ENCODE assay signal across 9 cellular contexts in the genomic region with DNA sequence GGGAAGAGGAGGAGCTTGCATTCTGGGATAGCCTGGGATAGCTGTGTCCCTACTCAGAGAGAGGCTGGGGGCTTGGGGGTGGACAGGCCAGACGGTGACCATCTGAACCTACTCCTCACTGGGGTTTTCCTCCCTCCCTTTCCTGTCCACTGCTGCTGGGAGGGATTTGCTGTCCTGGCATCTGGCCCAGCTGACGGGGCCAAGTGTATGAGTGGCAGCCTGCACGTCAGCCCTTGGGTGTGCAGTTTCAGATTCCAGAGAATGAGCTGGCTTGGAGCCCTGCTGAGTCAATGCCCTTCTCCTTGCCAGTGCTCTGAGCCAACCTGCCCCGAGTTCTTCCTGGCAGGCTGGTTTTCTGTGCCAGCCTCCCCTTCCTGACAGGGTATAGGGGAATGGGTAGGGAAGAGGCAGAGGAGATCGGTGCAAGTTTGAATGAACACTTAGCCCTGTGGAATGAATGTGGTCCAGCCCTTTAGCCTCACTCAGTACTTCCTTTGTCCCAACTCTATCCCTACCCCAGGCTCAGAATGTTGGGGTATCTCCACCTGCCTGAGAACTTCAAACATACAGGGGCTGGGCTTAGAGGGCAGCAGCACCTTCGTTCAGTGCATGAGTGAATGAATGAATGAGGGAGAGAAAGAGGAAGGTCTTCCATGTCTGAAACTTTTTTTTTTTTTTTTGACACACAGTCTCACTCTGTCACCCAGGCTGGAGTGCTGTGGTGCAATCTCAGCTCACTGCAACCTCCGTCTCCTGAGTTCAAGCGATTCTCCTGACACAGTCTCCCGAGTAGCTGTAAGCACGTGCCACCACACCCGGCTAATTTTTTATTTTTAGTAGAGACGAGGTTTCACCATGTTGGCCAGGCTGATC. TPM values are rescaled to one million over a fixed set of nuclear protein-coding genes. Genes with fewer than 3 reads are reported as not detected.
A peak's percentile ranks its signal among the peaks of the same experiment; 100 is the strongest.
DNase-seq lines count a peak whose midpoint lies in the region; ATAC-seq and TF ChIP-seq lines count a peak whose summit lies in the region.
"Had no signal": no experiment of that assay in that cellular context is flagged by ENCODE, and none has a peak within 500 bp of the region (broad histone marks: within the 10 kb centered on the region; RNA-seq: fewer than 3 reads in every experiment).

No MANE protein-coding gene starts in this region.

- TF ChIP-seq CTCF in WERI-Rb-1 (IDR thresholded peaks at IDR 0.05; ENCODE audit: low read depth, low read length) (no peak), gastroesophageal sphincter (IDR thresholded peaks at IDR 0.05) (no peak)

- H3K27me3 ChIP-seq in MG63 (no peaks in the 10 kb centered on the region), WERI-Rb-1 (ENCODE audit: insufficient read depth, low read depth, severe bottlenecking) (no peaks in the 10 kb centered on the region), gastroesophageal sphincter (no peaks in the 10 kb centered on the region), trophoblast cell (ENCODE audit: insufficient read depth, low read length) (peaks cover 6% of the 10 kb centered on the region)

- TF ChIP-seq EP300 in gastroesophageal sphincter (IDR thresholded peaks at IDR 0.05), result no peak

- no peak overlapping the region for H3K4me2 ChIP-seq in trophoblast cell (ENCODE audit: low read length)

- no peak overlapping the region for H2AK5ac ChIP-seq in trophoblast cell (ENCODE audit: low read length)

- no peak overlapping the region for H3K4ac ChIP-seq in trophoblast cell (ENCODE audit: low read depth, low read length)

- H3K14ac ChIP-seq in trophoblast cell (ENCODE audit: low read length), result no peak overlapping the region

- H4K91ac ChIP-seq in trophoblast cell (ENCODE audit: low read depth, low read length), result no peak overlapping the region

- no peak overlapping the region for H3K18ac ChIP-seq in trophoblast cell (ENCODE audit: low read length)

- no peak overlapping the region for H3K23ac ChIP-seq in trophoblast cell (ENCODE audit: low read length)

- H2BK12ac ChIP-seq in trophoblast cell (ENCODE audit: low read length), result peak overlapping the region; percentile 4

- DNase-seq in COLO829 (ENCODE audit: low spot score), result peak; percentile 90
- peak; percentile 100 for DNase-seq in MG63
- DNase-seq in WERI-Rb-1, result peak; percentile 42
- peak; percentile 94 to 95 for DNase-seq in trophoblast cell

- H3K9me3 ChIP-seq in MG63 (no peaks in the 10 kb centered on the region), WERI-Rb-1 (ENCODE audit: severe bottlenecking) (no peaks in the 10 kb centered on the region), gastroesophageal sphincter (no peaks in the 10 kb centered on the region), trophoblast cell (ENCODE audit: insufficient read depth, low read depth, low read length) (peaks cover 13% of the 10 kb centered on the region)
- H3K9me3 ChIP-seq: neutrophil had no signal

- H3K36me3 ChIP-seq in MG63 (peaks cover 13% of the 10 kb centered on the region), WERI-Rb-1 (no peaks in the 10 kb centered on the region), gastroesophageal sphincter (no peaks in the 10 kb centered on the region), trophoblast cell (ENCODE audit: control insufficient read depth in 1 of 2, insufficient read depth in 2 of 2, low read length in 2 of 2) (no peaks in the 10 kb centered on the region)
- H3K36me3 ChIP-seq: neutrophil had no signal

- peaks cover 3% of the 10 kb centered on the region for H3K79me2 ChIP-seq in trophoblast cell (ENCODE audit: control insufficient read depth, insufficient read depth, low read length, poor library complexity)

- H3K4me1 ChIP-seq in gastroesophageal sphincter (peaks cover 0 to 58% (median 18%) of the 10 kb centered on the region in 3 donors), trophoblast cell (ENCODE audit: control insufficient read depth in 1 of 2, insufficient read depth in 2 of 2, low read length in 2 of 2) (peaks cover 9 to 13% of the 10 kb centered on the region in 2 experiments)

- no peak overlapping the region for H2AFZ ChIP-seq in trophoblast cell (ENCODE audit: insufficient read depth, low read length, poor library complexity)

- H4K12ac ChIP-seq in trophoblast cell (ENCODE audit: low read depth, low read length), result no peak overlapping the region

- H3K27ac ChIP-seq in WERI-Rb-1 (no peak overlapping the region), gastroesophageal sphincter (peak overlapping the region; percentile 66 to 87 (median 82)), trophoblast cell (ENCODE audit: low read depth, low read length) (no peak overlapping the region)
- H3K27ac ChIP-seq: neutrophil had no signal

- H2BK5ac ChIP-seq in trophoblast cell (ENCODE audit: low read depth, low read length, poor library complexity), result no peak overlapping the region

- 26 to 41% methylated on average over 6 to 11 of the region's 12 CpGs for WGBS in gastroesophageal sphincter (ENCODE audit: low coverage in 1 of 2), 2 donors
- no CpG with 5 or more reads among the region's 12 CpGs for WGBS in trophoblast cell (ENCODE audit: extremely low coverage, insufficient coverage, insufficient read length)

- no peak overlapping the region for H2BK120ac ChIP-seq in trophoblast cell (ENCODE audit: insufficient read depth, low read length, poor library complexity)

- peaks cover 9% of the 10 kb centered on the region for H3K79me1 ChIP-seq in trophoblast cell (ENCODE audit: low read length)

- no peak overlapping the region for H4K8ac ChIP-seq in trophoblast cell (ENCODE audit: low read depth, low read length)

- peak; percentile 94 for ATAC-seq in gastroesophageal sphincter
- no peak for ATAC-seq in HG03159 (IDR thresholded peaks at IDR 0.05; ENCODE audit: unreplicated experiment)
- ATAC-seq in HG03457 (IDR thresholded peaks at IDR 0.05; ENCODE audit: unreplicated experiment), result no peak
- ATAC-seq in GM21447 (IDR thresholded peaks at IDR 0.05; ENCODE audit: unreplicated experiment), result no peak

- no peak for TF ChIP-seq POLR2A in gastroesophageal sphincter (IDR thresholded peaks at IDR 0.05)

- H3K4me3 ChIP-seq in MG63, result no peak overlapping the region
- no peak overlapping the region for H3K4me3 ChIP-seq in WERI-Rb-1 (ENCODE audit: low read depth, low read length)
- no peak overlapping the region for H3K4me3 ChIP-seq in gastroesophageal sphincter
- H3K4me3 ChIP-seq in trophoblast cell (ENCODE audit: low read depth, low read length), result no peak overlapping the region

- no peak overlapping the region for H3K9ac ChIP-seq in trophoblast cell (ENCODE audit: low read length)

RNA-seq across cellular contexts. Expression of gene ANGPTL4, which starts 1.8 kb away (rescaled TPM):
- total RNA-seq in MG63 (2014; rRNA removed; shearing (Covaris generic); ENCODE audit: low replicate concordance), result 46.7 and 64.6 TPM in 2 replicates
- total RNA-seq in gastroesophageal sphincter, result 10 to 100 TPM in 3 of 4 donors, 1 to 10 TPM in 1; 4.4 to 48.2 (median 19.4) TPM
- polyA plus RNA-seq in trophoblast cell (2013), result 4.1 and 4.3 TPM in 2 replicates

RNA-seq across cellular contexts. Expression of gene KANK3, which starts 19.1 kb away (rescaled TPM):
- total RNA-seq in MG63 (2014; rRNA removed; shearing (Covaris generic); ENCODE audit: low replicate concordance), result 0.20 TPM in 1 of 2 replicates, not detected in the other
- total RNA-seq in gastroesophageal sphincter, result 10 to 100 TPM in 3 of 4 donors, 1 to 10 TPM in 1; 9.8 to 22.3 (median 19.2) TPM
- 0.60 and 0.90 TPM in 2 replicates for polyA plus RNA-seq in trophoblast cell (2013)

RNA-seq across cellular contexts. Expression of gene RAB11B, which starts 28.0 kb away (rescaled TPM):
- total RNA-seq in MG63 (2014; rRNA removed; shearing (Covaris generic); ENCODE audit: low replicate concordance), result 17.0 and 39.8 TPM in 2 replicates
- 10 to 100 TPM; 28.6 to 71.8 (median 36.1) TPM for total RNA-seq in gastroesophageal sphincter
- 124 and 125 TPM in 2 replicates for polyA plus RNA-seq in trophoblast cell (2013)

RNA-seq across cellular contexts. Expression of gene RPS28, which starts 40.9 kb away (rescaled TPM):
- total RNA-seq in MG63 (2014; rRNA removed; shearing (Covaris generic); ENCODE audit: low replicate concordance), result 1,599 and 3,607 TPM in 2 replicates
- total RNA-seq in gastroesophageal sphincter, result 100 to 1,000 TPM; 172 to 357 (median 250) TPM
- polyA plus RNA-seq in trophoblast cell (2013), result 1,437 and 1,442 TPM in 2 replicates

RNA-seq across cellular contexts. Expression of gene NDUFA7, which starts 41.0 kb away (rescaled TPM):
- 10.3 and 40.1 TPM in 2 replicates for total RNA-seq in MG63 (2014; rRNA removed; shearing (Covaris generic); ENCODE audit: low replicate concordance)
- total RNA-seq in gastroesophageal sphincter, result 10 to 100 TPM; 14.5 to 48.3 (median 32.3) TPM
- 113 and 115 TPM in 2 replicates for polyA plus RNA-seq in trophoblast cell (2013)

Comparison
In these comparisons a context has a peak if more than half of its experiments do, and no peak if none do; other contexts are left out.
1. DNase-seq: peak in every context shown above with its lines; median percentile 100 in MG63; 94 in trophoblast cell; 90 in COLO829; 42 in WERI-Rb-1.
2. H3K27ac ChIP-seq: peak in gastroesophageal sphincter (4 of 4); none in WERI-Rb-1 (single experiment) and trophoblast cell (single experiment).